Comparison of ENCODE assay signal across 12 cellular contexts in the genomic region with DNA sequence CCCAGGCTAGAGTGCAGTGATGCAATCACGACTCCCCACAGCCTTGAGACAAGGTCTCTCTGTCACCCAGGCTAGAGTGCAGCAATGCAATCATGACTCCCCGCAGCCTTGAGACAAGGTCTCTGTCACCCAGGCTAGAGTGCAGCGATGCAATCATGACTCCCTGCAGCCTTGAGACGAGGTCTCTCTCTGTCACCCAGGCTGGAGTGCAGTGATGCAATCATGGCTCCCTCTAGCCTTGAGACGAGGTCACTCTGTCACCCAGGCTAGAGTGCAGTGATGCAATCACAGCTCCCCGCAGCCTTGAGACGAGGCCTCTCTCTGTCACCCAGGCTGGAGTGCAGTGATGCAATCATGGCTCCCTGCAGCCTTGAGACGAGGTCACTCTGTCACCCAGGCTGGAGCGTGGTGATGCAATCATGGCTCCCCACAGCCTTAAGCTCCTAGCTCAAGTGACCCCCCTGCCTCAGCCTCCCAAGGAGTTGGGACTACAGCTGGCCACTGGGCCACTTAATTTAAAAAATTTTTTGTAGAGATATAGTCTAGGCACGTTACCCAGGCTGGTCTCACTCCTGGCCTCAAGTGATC. TPM values are rescaled to one million over a fixed set of nuclear protein-coding genes. Genes with fewer than 3 reads are reported as not detected.
A peak's percentile ranks its signal among the peaks of the same experiment; 100 is the strongest.
DNase-seq lines count a peak whose midpoint lies in the region; ATAC-seq and TF ChIP-seq lines count a peak whose summit lies in the region.
"Had no signal": no experiment of that assay in that cellular context is flagged by ENCODE, and none has a peak within 500 bp of the region (broad histone marks: within the 10 kb centered on the region; RNA-seq: fewer than 3 reads in every experiment).

No MANE protein-coding gene starts in this region.

- no peaks in the 10 kb centered on the region for H3K9me3 Mint-ChIP-seq in activated naive CD4-positive, alpha-beta T cell treated with anti-CD3 and anti-CD28 coated beads for 36 hours
- no peaks in the 10 kb centered on the region for H3K9me3 Mint-ChIP-seq in stimulated activated naive CD8-positive, alpha-beta T cell treated with anti-CD3 and anti-CD28 coated beads, Interleukin-15, Interleukin-2, amounts not matched to agents 100 ng/mL and 50 ng/mL, for 24 hours
- H3K9me3 Mint-ChIP-seq: activated naive CD4-positive, alpha-beta T cell treated with anti-CD3 and anti-CD28 coated beads, Interleukin-2, amount 10 ng/mL, durations not matched to agents 7 days and 5 days; nephron had no signal

- CTCF ChIA-PET in activated naive CD4-positive, alpha-beta T cell treated with anti-CD3 and anti-CD28 coated beads for 36 hours (lab: Charles Lee), result interaction anchor here (1.6 kb wide), 1 partner anchor 17 kb away, joined by 10 read pairs; no protein-coding TSS in a partner anchor

- peaks cover 72% of the 10 kb centered on the region for H3K36me3 Mint-ChIP-seq in activated naive CD4-positive, alpha-beta T cell treated with anti-CD3 and anti-CD28 coated beads for 36 hours (ENCODE audit: low read depth)
- peaks cover 83% of the 10 kb centered on the region for H3K36me3 Mint-ChIP-seq in stimulated activated naive CD8-positive, alpha-beta T cell treated with anti-CD3 and anti-CD28 coated beads, Interleukin-15, Interleukin-2, amounts not matched to agents 100 ng/mL and 50 ng/mL, for 24 hours (ENCODE audit: low read depth)

- peaks cover 1% of the 10 kb centered on the region for H3K4me1 Mint-ChIP-seq in activated naive CD4-positive, alpha-beta T cell treated with anti-CD3 and anti-CD28 coated beads for 36 hours (ENCODE audit: low read depth)
- H3K4me1 Mint-ChIP-seq in stimulated activated naive CD8-positive, alpha-beta T cell treated with anti-CD3 and anti-CD28 coated beads, Interleukin-15, Interleukin-2, amounts not matched to agents 100 ng/mL and 50 ng/mL, for 24 hours (ENCODE audit: low read depth), result no peaks in the 10 kb centered on the region
- H3K4me1 Mint-ChIP-seq: activated naive CD4-positive, alpha-beta T cell treated with anti-CD3 and anti-CD28 coated beads, Interleukin-2, amount 10 ng/mL, durations not matched to agents 7 days and 5 days; nephron had no signal

- H3K4me3 ChIP-seq in foreskin fibroblast (ENCODE audit: low read depth in 1 of 2, low read length in 2 of 2), result no peak overlapping the region

- H3K4me3 Mint-ChIP-seq in activated naive CD4-positive, alpha-beta T cell treated with anti-CD3 and anti-CD28 coated beads for 36 hours, result no peak overlapping the region
- H3K4me3 Mint-ChIP-seq in stimulated activated naive CD8-positive, alpha-beta T cell treated with anti-CD3 and anti-CD28 coated beads, Interleukin-15, Interleukin-2, amounts not matched to agents 100 ng/mL and 50 ng/mL, for 24 hours, result no peak overlapping the region
- H3K4me3 Mint-ChIP-seq: activated naive CD4-positive, alpha-beta T cell treated with anti-CD3 and anti-CD28 coated beads, Interleukin-2, amount 10 ng/mL, durations not matched to agents 7 days and 5 days; nephron had no signal

- TF ChIP-seq CTCF in foreskin fibroblast (IDR thresholded peaks at IDR 0.05; ENCODE audit: low read depth, low read length), result no peak

- H3K27me3 Mint-ChIP-seq in activated naive CD4-positive, alpha-beta T cell treated with anti-CD3 and anti-CD28 coated beads for 36 hours (ENCODE audit: low read depth), result no peaks in the 10 kb centered on the region
- H3K27me3 Mint-ChIP-seq in stimulated activated naive CD8-positive, alpha-beta T cell treated with anti-CD3 and anti-CD28 coated beads, Interleukin-15, Interleukin-2, amounts not matched to agents 100 ng/mL and 50 ng/mL, for 24 hours, result no peaks in the 10 kb centered on the region
- H3K27me3 Mint-ChIP-seq: activated naive CD4-positive, alpha-beta T cell treated with anti-CD3 and anti-CD28 coated beads, Interleukin-2, amount 10 ng/mL, durations not matched to agents 7 days and 5 days had no signal

- intact Hi-C loops in activated naive CD4-positive, alpha-beta T cell treated with anti-CD3 and anti-CD28 coated beads for 36 hours (cut with micrococcal nuclease), result no loop called here

- H3K27ac Mint-ChIP-seq in activated naive CD4-positive, alpha-beta T cell treated with anti-CD3 and anti-CD28 coated beads for 36 hours, result peak overlapping the region; percentile 0
- H3K27ac Mint-ChIP-seq in stimulated activated naive CD8-positive, alpha-beta T cell treated with anti-CD3 and anti-CD28 coated beads, Interleukin-15, Interleukin-2, amounts not matched to agents 100 ng/mL and 50 ng/mL, for 24 hours, result peak overlapping the region; percentile 6
- H3K27ac Mint-ChIP-seq: nephron had no signal

- DNase-seq in activated naive CD4-positive, alpha-beta T cell treated with anti-CD3 and anti-CD28 coated beads for 36 hours, result no peak
- no peak for DNase-seq in activated naive CD4-positive, alpha-beta T cell treated with anti-CD3 and anti-CD28 coated beads, Interleukin-2, amount 50 U/mL, for 16 hours
- peak; percentile 35 for DNase-seq in SIG-M5 (lab: John Stamatoyannopoulos, UW)
- peak; percentile 4 to 17 for DNase-seq in foreskin fibroblast
- DNase-seq in DMS 273 (lab: John Stamatoyannopoulos, UW; ENCODE audit: unreplicated experiment), result no peak
- DNase-seq in amygdala (lab: John Stamatoyannopoulos, UW), result no peak
- DNase-seq: activated naive CD4-positive, alpha-beta T cell treated with anti-CD3 and anti-CD28 coated beads, Interleukin-2, amount 10 ng/mL, durations not matched to agents 7 days and 5 days; NCI-H1092 treated with DMSO at 0.1 percent for 48 hours; WERI-Rb-1 had no signal

- ATAC-seq in GM21390 (IDR thresholded peaks at IDR 0.05; ENCODE audit: unreplicated experiment), result no peak

RNA-seq across cellular contexts. Expression of a gene that starts 26.1 kb away (rescaled TPM):
- 100 to 1,000 TPM; 436 to 442 TPM for total RNA-seq in activated naive CD4-positive, alpha-beta T cell treated with anti-CD3 and anti-CD28 coated beads for 36 hours

Comparison
In these comparisons a context has a peak if more than half of its experiments do, and no peak if none do; other contexts are left out.
1. DNase-seq: peak in SIG-M5 (single experiment) and foreskin fibroblast (2 of 2); none in activated naive CD4-positive, alpha-beta T cell treated with anti-CD3 and anti-CD28 coated beads for 36 hours (single experiment), activated naive CD4-positive, alpha-beta T cell treated with anti-CD3 and anti-CD28 coated beads, Interleukin-2, amount 50 U/mL, for 16 hours (single experiment), DMS 273 (single experiment) and amygdala (0 of 56).